9 cellular contexts compared by ENCODE assay signal in the genomic region with DNA sequence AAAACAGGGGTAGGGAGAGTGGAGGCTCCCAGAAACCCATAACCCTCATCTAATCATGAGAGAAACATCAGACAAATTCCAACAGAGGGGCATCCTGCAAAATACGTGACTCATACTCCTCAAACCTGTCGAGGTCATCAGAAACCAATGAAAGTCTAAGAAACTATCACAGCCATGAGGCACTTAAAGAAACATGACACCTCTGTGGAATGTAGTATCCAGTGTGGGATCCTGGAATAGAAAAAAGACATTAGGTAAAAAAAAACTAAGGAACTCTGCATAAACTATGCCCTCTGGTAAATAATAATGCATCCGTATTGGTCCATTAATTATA. TPM values are rescaled to one million over a fixed set of nuclear protein-coding genes. Genes with fewer than 3 reads are reported as not detected.
DNase-seq lines count a peak whose midpoint lies in the region; ATAC-seq, FAIRE-seq and TF ChIP-seq lines count a peak whose summit lies in the region.
"Had no signal": no experiment of that assay in that cellular context is flagged by ENCODE, and none has a peak within 500 bp of the region (broad histone marks: within the 10 kb centered on the region; RNA-seq: fewer than 3 reads in every experiment).

No MANE protein-coding gene starts in this region.

- no peak overlapping the region for H2AFZ ChIP-seq in endothelial cell of umbilical vein (ENCODE audit: low read depth, low read length)

- H3K4me1 ChIP-seq in endothelial cell of umbilical vein (ENCODE audit: control insufficient read depth, extremely low read depth, insufficient read depth, low read length) = peaks cover 54% of the 10 kb centered on the region

- no peaks in the 10 kb centered on the region for H3K27me3 ChIP-seq in endothelial cell of umbilical vein (ENCODE audit: control insufficient read depth in 2 of 2, insufficient read depth in 2 of 2, low read length in 2 of 2)

- no peaks in the 10 kb centered on the region for H3K36me3 Mint-ChIP-seq in nephron progenitor cell (ENCODE audit: low read depth)

- peak overlapping the region in 1 of 3 experiments; percentile 29 for H3K4me3 ChIP-seq in endothelial cell of umbilical vein (replicated peaks in 1 of 3; ENCODE audit: insufficient read depth in 1 of 3, low read depth in 1 of 3, low read length in 3 of 3)

- peak overlapping the region; percentile 73 for H3K4me2 ChIP-seq in endothelial cell of umbilical vein (ENCODE audit: insufficient read depth, low read length)

- peaks cover 5% of the 10 kb centered on the region for H3K9me3 Mint-ChIP-seq in nephron progenitor cell
- H3K9me3 Mint-ChIP-seq: activated T-cell treated with anti-CD3 and anti-CD28 coated beads, Interleukin-2, amount 50 U/mL, for 24 hours had no signal

- no peaks in the 10 kb centered on the region for H3K9me3 ChIP-seq in endothelial cell of umbilical vein (replicated peaks; ENCODE audit: control insufficient read depth, insufficient read depth, low read length)

- no peaks in the 10 kb centered on the region for H3K9me1 ChIP-seq in endothelial cell of umbilical vein (replicated peaks; ENCODE audit: control insufficient read depth, extremely low read depth, insufficient read depth, low read length)

- in situ Hi-C loops in Caki2 (cut with HindIII; ENCODE audit: low pct_unique_long_range_greater_than_20kb, low sequenced_read_pairs) = no loop called here

- CTCF ChIA-PET in endothelial cell of umbilical vein (lab: Charles Lee) = no interaction called here

- peaks cover 3% of the 10 kb centered on the region for H3K27me3 Mint-ChIP-seq in nephron progenitor cell (ENCODE audit: low read depth, poor library complexity)
- H3K27me3 Mint-ChIP-seq: activated T-cell treated with anti-CD3 and anti-CD28 coated beads, Interleukin-2, amount 50 U/mL, for 24 hours had no signal

- H3K4me1 Mint-ChIP-seq in nephron progenitor cell = peaks cover 27% of the 10 kb centered on the region

- POLR2A ChIA-PET in endothelial cell of umbilical vein (lab: Charles Lee) = no interaction called here

- TF ChIP-seq POLR2A in endothelial cell of umbilical vein (IDR thresholded peaks at IDR 0.05; ENCODE audit: low read depth, low read length) = no peak

- ATAC-seq in GM19324 (IDR thresholded peaks at IDR 0.05; ENCODE audit: low FRiP score, unreplicated experiment) = no peak
- ATAC-seq in HG02884 (IDR thresholded peaks at IDR 0.05; ENCODE audit: unreplicated experiment) = no peak

- intact Hi-C loops in endothelial cell of umbilical vein (cut with micrococcal nuclease) = loop anchor here (1.0 kb wide), 3 partner anchors 17 to 133 kb away; a partner anchor contains a TSS

- H4K20me1 ChIP-seq in endothelial cell of umbilical vein (replicated peaks; ENCODE audit: control insufficient read depth, extremely low read depth, insufficient read depth, low read length) = no peaks in the 10 kb centered on the region

- H3K36me3 ChIP-seq in endothelial cell of umbilical vein (ENCODE audit: control insufficient read depth in 2 of 2, extremely low read depth in 1 of 2, insufficient read depth in 2 of 2, low read length in 2 of 2) = peaks cover 44 to 45% of the 10 kb centered on the region in 2 experiments

- H3K4me3 Mint-ChIP-seq in nephron progenitor cell = no peak overlapping the region
- H3K4me3 Mint-ChIP-seq: activated T-cell treated with anti-CD3 and anti-CD28 coated beads, Interleukin-2, amount 50 U/mL, for 24 hours had no signal

- H3K79me2 ChIP-seq in endothelial cell of umbilical vein (ENCODE audit: control insufficient read depth, insufficient read depth, low read length) = peaks cover 86% of the 10 kb centered on the region

- DNase-seq in Caki2 (ENCODE audit: low read depth) (peak; percentile 77), NCI-H460 (ENCODE audit: extremely low read depth, low read depth) (peak; percentile 18), endothelial cell of umbilical vein (ENCODE audit: low read depth, low spot score) (peak; percentile 93), nephron progenitor cell (no peak), NCI-H2107 treated with DMSO at 0.1 percent for 48 hours (lab: John Stamatoyannopoulos, UW; ENCODE audit: unreplicated experiment) (no peak)
- no peak for DNase-seq in activated T-cell treated with anti-CD3 and anti-CD28 coated beads, Interleukin-2, amount 50 U/mL, for 1 hour
- DNase-seq: activated T-cell treated with anti-CD3 and anti-CD28 coated beads, Interleukin-2, amount 50 U/mL, for 24 hours had no signal

- TSS peak; percentile 77 for BruUV-seq in endothelial cell of umbilical vein (replicated peaks; lab: Mats Ljungman, UMichigan)

- dilution Hi-C loops in endothelial cell of umbilical vein (cut with MboI; ENCODE audit: extremely low pct_ligation_motif_present, low sequenced_read_pairs) = no loop called here

- H3K27ac Mint-ChIP-seq in nephron progenitor cell = peak overlapping the region; percentile 87
- H3K27ac Mint-ChIP-seq: activated T-cell treated with anti-CD3 and anti-CD28 coated beads, Interleukin-2, amount 50 U/mL, for 24 hours had no signal

- peak overlapping the region; percentile 99 for H3K9ac ChIP-seq in endothelial cell of umbilical vein (replicated peaks; ENCODE audit: extremely low read depth, insufficient read depth, low read length)

- FAIRE-seq in endothelial cell of umbilical vein (lab: Jason Lieb, UNC) = no peak

- H3K27ac ChIP-seq in endothelial cell of umbilical vein (ENCODE audit: insufficient read depth, low read depth, low read length) = peak overlapping the region; percentile 100

- TF ChIP-seq CTCF in endothelial cell of umbilical vein (IDR thresholded peaks at IDR 0.05; ENCODE audit: extremely low read depth in 1 of 2, insufficient read depth in 1 of 2, low read depth in 1 of 2, low read length in 2 of 2) (no peak), nephron progenitor cell (IDR thresholded peaks at IDR 0.05) (no peak)

TF ChIP-seq in endothelial cell of umbilical vein, 7 proteins besides CTCF, POLR2A, EP300 and RAD21:
- TF ChIP-seq, protein P1, sequence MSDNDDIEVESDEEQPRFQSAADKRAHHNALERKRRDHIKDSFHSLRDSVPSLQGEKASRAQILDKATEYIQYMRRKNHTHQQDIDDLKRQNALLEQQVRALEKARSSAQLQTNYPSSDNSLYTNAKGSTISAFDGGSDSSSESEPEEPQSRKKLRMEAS (IDR thresholded peaks at IDR 0.05; ENCODE audit: insufficient read depth, insufficient read length) = no peak
- peak; percentile 29 for TF ChIP-seq GATA2 (IDR thresholded peaks at IDR 0.05; ENCODE audit: insufficient read depth, insufficient read length, low read depth, low read length)
- TF ChIP-seq FOS (IDR thresholded peaks at IDR 0.05; ENCODE audit: borderline replicate concordance, insufficient read depth, low read length) = peak; percentile 71
- TF ChIP-seq MYC (IDR thresholded peaks at IDR 0.05; ENCODE audit: low read depth, low read length) = no peak
- TF ChIP-seq JUN (IDR thresholded peaks at IDR 0.05; ENCODE audit: borderline replicate concordance, insufficient read depth, insufficient read length, low read depth) = peak; percentile 94
- no peak for TF ChIP-seq EZH2 (IDR thresholded peaks at IDR 0.05; ENCODE audit: borderline replicate concordance, low read depth, low read length, severe bottlenecking)
- TF ChIP-seq POLR2AphosphoS5 (IDR thresholded peaks at IDR 0.05; ENCODE audit: insufficient read depth, low read depth, low read length) = no peak

RNA-seq across cellular contexts. Expression of a gene that starts 16.4 kb away (rescaled TPM):
- not detected in 2 replicates for total RNA-seq in Caki2 (2014; rRNA removed; shearing (Covaris generic); ENCODE audit: low replicate concordance)
- not detected in 2 replicates for total RNA-seq in NCI-H460 (2014; rRNA removed; shearing (Covaris generic))
- not detected in 2 replicates for polyA plus RNA-seq in NCI-H460 (2014; cell fraction: nucleus; rRNA removed)
- total RNA-seq in endothelial cell of umbilical vein = 765 and 804 TPM in 2 replicates
- polyA plus RNA-seq in endothelial cell of umbilical vein = 815 and 836 TPM in 2 replicates
- polyA plus RNA-seq in endothelial cell of umbilical vein (2011; cell fraction: cytosol; rRNA removed) = 612 and 674 TPM in 2 replicates
- 968 and 1,022 TPM in 2 replicates for polyA plus RNA-seq in endothelial cell of umbilical vein (2011; cell fraction: nucleus; rRNA removed)
- 660 and 706 TPM in 2 replicates for polyA plus RNA-seq in endothelial cell of umbilical vein (2012)
- 1,106 and 1,227 TPM in 2 replicates for polyA minus RNA-seq in endothelial cell of umbilical vein
- polyA minus RNA-seq in endothelial cell of umbilical vein (2011; cell fraction: cytosol; rRNA and poly(A)+ RNA removed) = 1.3 TPM
- polyA minus RNA-seq in endothelial cell of umbilical vein (2011; cell fraction: nucleus; rRNA and poly(A)+ RNA removed) = 678 and 739 TPM in 2 replicates

RNA-seq across cellular contexts. Expression of a gene that starts 44.2 kb away (rescaled TPM):
- total RNA-seq in Caki2 (2014; rRNA removed; shearing (Covaris generic); ENCODE audit: low replicate concordance) = 1.9 and 3.8 TPM in 2 replicates
- total RNA-seq in NCI-H460 (2014; rRNA removed; shearing (Covaris generic)) = 0.42 and 0.46 TPM in 2 replicates
- polyA plus RNA-seq in NCI-H460 (2014; cell fraction: nucleus; rRNA removed) = 0.30 TPM in 1 of 2 replicates, not detected in the other
- total RNA-seq in endothelial cell of umbilical vein = not detected in 2 replicates
- not detected in 2 replicates for polyA plus RNA-seq in endothelial cell of umbilical vein
- polyA plus RNA-seq in endothelial cell of umbilical vein (2011; cell fraction: cytosol; rRNA removed) = 0.03 TPM in 1 of 2 replicates, not detected in the other
- not detected in 2 replicates for polyA plus RNA-seq in endothelial cell of umbilical vein (2011; cell fraction: nucleus; rRNA removed)
- polyA plus RNA-seq in endothelial cell of umbilical vein (2012) = 0.21 TPM in 1 of 2 replicates, not detected in the other
- polyA minus RNA-seq in endothelial cell of umbilical vein = not detected in 2 replicates
- not detected for polyA minus RNA-seq in endothelial cell of umbilical vein (2011; cell fraction: cytosol; rRNA and poly(A)+ RNA removed)
- polyA minus RNA-seq in endothelial cell of umbilical vein (2011; cell fraction: nucleus; rRNA and poly(A)+ RNA removed) = not detected in 2 replicates

Comparison
In these comparisons a context has a peak if more than half of its experiments do, and no peak if none do; other contexts are left out.
1. DNase-seq: peak in Caki2 (single experiment), NCI-H460 (single experiment) and endothelial cell of umbilical vein (single experiment); none in nephron progenitor cell (single experiment), NCI-H2107 treated with DMSO at 0.1 percent for 48 hours (single experiment) and activated T-cell treated with anti-CD3 and anti-CD28 coated beads, Interleukin-2, amount 50 U/mL, for 1 hour (single experiment).
2. RNA of a gene that starts 16.4 kb away (total RNA-seq): 765 to 804 TPM in endothelial cell of umbilical vein; not detected in Caki2 and not detected in NCI-H460; every median in the first group is over 100 times any median in the second.